In genomic region chr21:16707274-16707673, GRCh38 we compare ENCODE assay signal across 27 cellular contexts.
"Had no signal": no experiment of that assay in that cellular context is flagged by ENCODE, and none has a peak within 500 bp of the region (broad histone marks: within the 10 kb centered on the region; RNA-seq: fewer than 3 reads in every experiment).

No MANE protein-coding gene starts in this region.

- H3K36me3 ChIP-seq: esophagus muscularis mucosa, heart right ventricle, lower lobe of right lung, neutrophil, prostate gland, right atrium auricular region, tibial nerve, upper lobe of left lung had no signal

- DNase-seq: dermis blood vessel endothelial cell; effector memory CD4-positive, alpha-beta T cell; foreskin melanocyte; glutamatergic neuron; heart right ventricle; hippocampal formation; left colon; left ventricle myocardium superior; lower lobe of right lung; naive B cell; stimulated activated CD4-positive, alpha-beta T cell treated with anti-CD3 and anti-CD28 coated beads, Interleukin-4, amount 100 ng/mL, for 4 hours; stimulated activated naive CD8-positive, alpha-beta T cell treated with anti-CD3 and anti-CD28 coated beads, Interleukin-15, Interleukin-2, amounts not matched to agents 100 U/mL and 50 U/mL, for 24 hours; substantia nigra; testis; upper lobe of left lung had no signal

- H3K27me3 ChIP-seq: esophagus muscularis mucosa, heart right ventricle, neutrophil, right atrium auricular region, testis, tibial nerve, upper lobe of left lung had no signal

- H3K9me3 ChIP-seq: esophagus muscularis mucosa, lower lobe of right lung, prostate gland, right atrium auricular region, testis, tibial nerve, upper lobe of left lung had no signal

- H3K27ac ChIP-seq: coronary artery, lower lobe of right lung, neutrophil, prostate gland, testis, upper lobe of left lung had no signal

- ATAC-seq: heart right ventricle; left colon; lower lobe of right lung; natural killer cell treated with Interleukin-12 subunit alpha and Interleukin-12 subunit beta and Interleukin-15 and Interleukin-18, amount 100 ng/mL, for 72 hours; sciatic nerve; stimulated activated memory B cell treated with anti-CD40 and anti-IgM and Interleukin-4, amounts not matched to agents 10 μg/mL and 1 μg/mL and 100 μg/mL, for 72 hours; stimulated activated naive CD8-positive, alpha-beta T cell treated with anti-CD3 and anti-CD28 coated beads, Interleukin-15, Interleukin-2, amounts not matched to agents 100 U/mL and 50 U/mL, for 24 hours had no signal

- H3K4me1 ChIP-seq: lower lobe of right lung, prostate gland, right atrium auricular region, testis had no signal

- FAIRE-seq: endothelial cell of umbilical vein, islet of Langerhans, urothelium cell line had no signal

- H3K4me3 ChIP-seq: coronary artery, esophagus muscularis mucosa, heart right ventricle, lower lobe of right lung, prostate gland, right atrium auricular region, testis, tibial nerve, upper lobe of left lung had no signal
